In genomic region chr4:76606662-76607265, GRCh38 we compare ENCODE assay signal across 19 cellular contexts.
DNase-seq lines count a peak whose midpoint lies in the region; ATAC-seq and TF ChIP-seq lines count a peak whose summit lies in the region.
"Had no signal": no experiment of that assay in that cellular context is flagged by ENCODE, and none has a peak within 500 bp of the region (broad histone marks: within the 10 kb centered on the region; RNA-seq: fewer than 3 reads in every experiment).

No MANE protein-coding gene starts in this region.

- H3K23ac ChIP-seq in mesenchymal stem cell (ENCODE audit: low read length in 2 of 2) = no peak overlapping the region

- no peak overlapping the region for H3K4me2 ChIP-seq in mesenchymal stem cell (ENCODE audit: low read length, poor library complexity, severe bottlenecking)

- no peak overlapping the region for H2AK5ac ChIP-seq in mesenchymal stem cell (ENCODE audit: low read length, severe bottlenecking)

- peak overlapping the region in 1 of 2 experiments; percentile 42 for H3K18ac ChIP-seq in mesenchymal stem cell (ENCODE audit: low read depth in 1 of 2, low read length in 2 of 2)

- no peak overlapping the region for H4K91ac ChIP-seq in mesenchymal stem cell (ENCODE audit: low read length)

- no peak overlapping the region for H3K9ac ChIP-seq in mesenchymal stem cell (ENCODE audit: low read length)

- H2AFZ ChIP-seq in mesenchymal stem cell (ENCODE audit: low read depth, low read length) = no peak overlapping the region

- H3K36me3 ChIP-seq in A673 (ENCODE audit: insufficient read depth, low read length, poor library complexity, severe bottlenecking) (no peaks in the 10 kb centered on the region), ascending aorta (no peaks in the 10 kb centered on the region), mesenchymal stem cell (ENCODE audit: control insufficient read depth in 1 of 2, insufficient read depth in 2 of 2, low read depth in 1 of 2, low read length in 2 of 2) (no peaks in the 10 kb centered on the region)
- H3K36me3 ChIP-seq: ovary had no signal

- H3K4ac ChIP-seq in mesenchymal stem cell (ENCODE audit: low read depth in 1 of 2, low read length in 2 of 2) = no peak overlapping the region

- ATAC-seq in HG03442 (IDR thresholded peaks at IDR 0.05; ENCODE audit: unreplicated experiment) (no peak), GM19452 (IDR thresholded peaks at IDR 0.05; ENCODE audit: unreplicated experiment) (no peak)
- ATAC-seq: HCT116; stimulated activated naive CD8-positive, alpha-beta T cell treated with anti-CD3 and anti-CD28 coated beads, Interleukin-15, amount 100 ng/mL, for 72 hours had no signal

- H2BK5ac ChIP-seq in mesenchymal stem cell (ENCODE audit: low read depth, low read length, poor library complexity, severe bottlenecking) = no peak overlapping the region

- no peak overlapping the region for H2BK15ac ChIP-seq in mesenchymal stem cell (ENCODE audit: low read depth, poor library complexity, severe bottlenecking)

- peaks cover 8% of the 10 kb centered on the region for H3K4me1 ChIP-seq in A673 (ENCODE audit: insufficient read depth, low read length, poor library complexity, severe bottlenecking)
- peaks cover 19 to 57% of the 10 kb centered on the region in 2 donors for H3K4me1 ChIP-seq in ascending aorta
- peaks cover 2% of the 10 kb centered on the region for H3K4me1 ChIP-seq in mesenchymal stem cell (ENCODE audit: control insufficient read depth, insufficient read depth, low read depth, low read length)

- peaks cover 2% of the 10 kb centered on the region for H3K79me1 ChIP-seq in mesenchymal stem cell (replicated peaks; ENCODE audit: low read length, poor library complexity, severe bottlenecking)

- TF ChIP-seq CTCF in A673 (conservative IDR thresholded peaks at IDR 0.05; ENCODE audit: low read depth, low read length) (no peak), ascending aorta (IDR thresholded peaks at IDR 0.05) (no peak), progenitor cell of endocrine pancreas (IDR thresholded peaks at IDR 0.05; ENCODE audit: unreplicated experiment) (no peak)

- no peak overlapping the region for H3K4me3 Mint-ChIP-seq in progenitor cell of endocrine pancreas (ENCODE audit: low read depth)
- H3K4me3 Mint-ChIP-seq: activated CD4-positive, alpha-beta memory T cell treated with anti-CD3 and anti-CD28 coated beads, Interleukin-2, amount 10 ng/mL, durations not matched to agents 7 days and 5 days; dendritic cell treated with granulocyte-macrophage colony-stimulating factor and Interleukin-4, amounts not matched to agents 40 ng/mL and 50 ng/mL, for 4 days; stimulated activated naive CD8-positive, alpha-beta T cell treated with anti-CD3 and anti-CD28 coated beads, Interleukin-15, amount 100 ng/mL, for 72 hours had no signal

- no peaks in the 10 kb centered on the region for H3K36me3 Mint-ChIP-seq in progenitor cell of endocrine pancreas (ENCODE audit: insufficient read depth)

- H3K27ac ChIP-seq in A673 (ENCODE audit: low read depth, low read length, poor library complexity, severe bottlenecking) (no peak overlapping the region), ascending aorta (peak overlapping the region; percentile 73 to 75), mesenchymal stem cell (ENCODE audit: low read length, poor library complexity, severe bottlenecking) (no peak overlapping the region)
- H3K27ac ChIP-seq: ovary had no signal

- CTCF ChIA-PET in A673 (lab: Charles Lee) = no interaction called here

- no peaks in the 10 kb centered on the region for H3K27me3 ChIP-seq in A673 (replicated peaks; ENCODE audit: insufficient read depth, low read depth, low read length, poor library complexity)
- no peaks in the 10 kb centered on the region for H3K27me3 ChIP-seq in ascending aorta
- no peaks in the 10 kb centered on the region for H3K27me3 ChIP-seq in mesenchymal stem cell (ENCODE audit: control insufficient read depth in 1 of 2, insufficient read depth in 1 of 2, low read length in 2 of 2)
- H3K27me3 ChIP-seq: ovary had no signal

- H3K27me3 Mint-ChIP-seq in progenitor cell of endocrine pancreas = no peaks in the 10 kb centered on the region
- H3K27me3 Mint-ChIP-seq: dendritic cell treated with granulocyte-macrophage colony-stimulating factor and Interleukin-4, amounts not matched to agents 40 ng/mL and 50 ng/mL, for 4 days had no signal

- no peak overlapping the region for H3K14ac ChIP-seq in mesenchymal stem cell (ENCODE audit: low read length in 2 of 2)

- intact Hi-C loops in A673 (cut with micrococcal nuclease; ENCODE audit: unreplicated experiment) (no loop called here), ascending aorta (cut with DNase I) (no loop called here)

- no peak overlapping the region for H3K4me3 ChIP-seq in A673 (ENCODE audit: low read depth, low read length, poor library complexity, severe bottlenecking)
- no peak overlapping the region for H3K4me3 ChIP-seq in ascending aorta
- no peak overlapping the region for H3K4me3 ChIP-seq in mesenchymal stem cell (ENCODE audit: insufficient read depth in 1 of 2, low read depth in 1 of 2, low read length in 2 of 2)
- H3K4me3 ChIP-seq: ovary had no signal

- POLR2A ChIA-PET in A673 (lab: Charles Lee; ENCODE audit: low non-redundant PET) = no interaction called here

- BruUV-seq in A673 (replicated peaks; lab: Mats Ljungman, UMichigan) = no TSS peak

- no peak overlapping the region for H2BK120ac ChIP-seq in mesenchymal stem cell (ENCODE audit: low read depth, low read length)

- H3K9me3 ChIP-seq in A673 (ENCODE audit: low read depth, low read length, poor library complexity, severe bottlenecking) = no peaks in the 10 kb centered on the region
- no peaks in the 10 kb centered on the region for H3K9me3 ChIP-seq in ascending aorta
- H3K9me3 ChIP-seq in mesenchymal stem cell (ENCODE audit: control insufficient read depth, low read length) = no peaks in the 10 kb centered on the region
- H3K9me3 ChIP-seq: ovary had no signal

- peaks cover 42% of the 10 kb centered on the region for H3K4me1 Mint-ChIP-seq in progenitor cell of endocrine pancreas (ENCODE audit: low read depth)
- H3K4me1 Mint-ChIP-seq: activated CD4-positive, alpha-beta memory T cell treated with anti-CD3 and anti-CD28 coated beads, Interleukin-2, amount 10 ng/mL, durations not matched to agents 7 days and 5 days had no signal

- H3K9me3 Mint-ChIP-seq in progenitor cell of endocrine pancreas (ENCODE audit: low read depth) = no peaks in the 10 kb centered on the region
- H3K9me3 Mint-ChIP-seq: activated CD4-positive, alpha-beta memory T cell treated with anti-CD3 and anti-CD28 coated beads, Interleukin-2, amount 10 ng/mL, durations not matched to agents 7 days and 5 days; dendritic cell treated with granulocyte-macrophage colony-stimulating factor and Interleukin-4, amounts not matched to agents 40 ng/mL and 50 ng/mL, for 4 days; stimulated activated naive CD8-positive, alpha-beta T cell treated with anti-CD3 and anti-CD28 coated beads, Interleukin-15, amount 100 ng/mL, for 72 hours had no signal

- H4K8ac ChIP-seq in mesenchymal stem cell (ENCODE audit: low read length) = no peak overlapping the region

- DNase-seq in A673 (ENCODE audit: low spot score) = peak; percentile 16
- peak; percentile 28 for DNase-seq in HCEC 1CT
- no peak for DNase-seq in ascending aorta (ENCODE audit: low spot score in 2 of 2)
- DNase-seq in mesenchymal stem cell = peak; percentile 71
- DNase-seq in germinal center (ENCODE audit: low spot score) = no peak
- DNase-seq in progenitor cell of endocrine pancreas (ENCODE audit: low spot score, unreplicated experiment) = no peak
- DNase-seq: activated CD4-positive, alpha-beta memory T cell treated with anti-CD3 and anti-CD28 coated beads, Interleukin-2, amount 10 ng/mL, durations not matched to agents 7 days and 5 days; amygdala; DMS79; Karpas-422; mesendoderm; NCI-H2029; ovary; small intestine; stimulated activated naive CD8-positive, alpha-beta T cell treated with anti-CD3 and anti-CD28 coated beads, Interleukin-15, amount 100 ng/mL, for 72 hours had no signal

- no peak overlapping the region for H3K27ac Mint-ChIP-seq in progenitor cell of endocrine pancreas
- H3K27ac Mint-ChIP-seq: activated CD4-positive, alpha-beta memory T cell treated with anti-CD3 and anti-CD28 coated beads, Interleukin-2, amount 10 ng/mL, durations not matched to agents 7 days and 5 days; dendritic cell treated with granulocyte-macrophage colony-stimulating factor and Interleukin-4, amounts not matched to agents 40 ng/mL and 50 ng/mL, for 4 days had no signal

- WGBS in mesenchymal stem cell = no CpG with 5 or more reads among the region's 1 CpG

- no peak overlapping the region for H2BK12ac ChIP-seq in mesenchymal stem cell (ENCODE audit: low read length in 2 of 2)

Comparison
In these comparisons a context has a peak if more than half of its experiments do, and no peak if none do; other contexts are left out.
1. DNase-seq: peak in A673 (single experiment), HCEC 1CT (single experiment) and mesenchymal stem cell (single experiment); none in ascending aorta (0 of 2), germinal center (single experiment) and progenitor cell of endocrine pancreas (single experiment).
2. H3K27ac ChIP-seq: peak in ascending aorta (2 of 2); none in A673 (single experiment) and mesenchymal stem cell (single experiment).